8 cellular contexts compared by ENCODE assay signal in genomic region chr6:32895006-32895345, GRCh38. TPM values are rescaled to one million over a fixed set of nuclear protein-coding genes. Genes with fewer than 3 reads are reported as not detected.
A peak's percentile ranks its signal among the peaks of the same experiment; 100 is the strongest.
DNase-seq lines count a peak whose midpoint lies in the region; ATAC-seq and TF ChIP-seq lines count a peak whose summit lies in the region.

No MANE protein-coding gene starts in this region.

- H3K36me3 ChIP-seq in Peyer's patch (no peaks in the 10 kb centered on the region), trophoblast cell (ENCODE audit: control insufficient read depth in 1 of 2, insufficient read depth in 2 of 2, low read length in 2 of 2) (no peaks in the 10 kb centered on the region)

- H4K8ac ChIP-seq in trophoblast cell (ENCODE audit: low read depth, low read length), result peak overlapping the region; percentile 71

- DNase-seq in SIG-M5 treated with dmso at 0.1 percent for 504 hours (lab: John Stamatoyannopoulos, UW; ENCODE audit: unreplicated experiment) (peak; percentile 44), SIG-M5 (lab: John Stamatoyannopoulos, UW) (no peak), Peyer's patch (no peak), fibroblast of mammary gland (ENCODE audit: low read depth) (no peak), trophoblast cell (no peak), DMS153 (lab: John Stamatoyannopoulos, UW) (no peak), NCI-H774 (lab: John Stamatoyannopoulos, UW) (no peak)

- H3K4me1 ChIP-seq in Peyer's patch (peaks cover 0 to 4% (median 0%) of the 10 kb centered on the region in 4 donors), trophoblast cell (ENCODE audit: control insufficient read depth in 1 of 2, insufficient read depth in 2 of 2, low read length in 2 of 2) (peaks cover 2 to 7% of the 10 kb centered on the region in 2 experiments)

- no peak for TF ChIP-seq POLR2A in Peyer's patch (IDR thresholded peaks at IDR 0.05)

- H3K23ac ChIP-seq in trophoblast cell (ENCODE audit: low read length), result no peak overlapping the region

- no peaks in the 10 kb centered on the region for H3K9me3 ChIP-seq in Peyer's patch
- H3K9me3 ChIP-seq in trophoblast cell (ENCODE audit: insufficient read depth, low read depth, low read length), result no peaks in the 10 kb centered on the region

- H3K27me3 ChIP-seq in Peyer's patch, result no peaks in the 10 kb centered on the region
- H3K27me3 ChIP-seq in trophoblast cell (ENCODE audit: insufficient read depth, low read length), result no peaks in the 10 kb centered on the region

- H3K79me2 ChIP-seq in trophoblast cell (ENCODE audit: control insufficient read depth, insufficient read depth, low read length, poor library complexity), result peaks cover 5% of the 10 kb centered on the region

- H4K12ac ChIP-seq in trophoblast cell (ENCODE audit: low read depth, low read length), result peak overlapping the region; percentile 58

- H3K18ac ChIP-seq in trophoblast cell (ENCODE audit: low read length), result peak overlapping the region; percentile 65

- no peak overlapping the region for H2BK120ac ChIP-seq in trophoblast cell (ENCODE audit: insufficient read depth, low read length, poor library complexity)

- peak overlapping the region; percentile 86 to 89 (median 88) for H3K27ac ChIP-seq in Peyer's patch
- peak overlapping the region; percentile 36 for H3K27ac ChIP-seq in trophoblast cell (ENCODE audit: low read depth, low read length)

- H3K4ac ChIP-seq in trophoblast cell (ENCODE audit: low read depth, low read length), result no peak overlapping the region

- peak overlapping the region; percentile 78 for H3K4me2 ChIP-seq in trophoblast cell (ENCODE audit: low read length)

- H3K79me1 ChIP-seq in trophoblast cell (ENCODE audit: low read length), result peaks cover 11% of the 10 kb centered on the region

- H3K14ac ChIP-seq in trophoblast cell (ENCODE audit: low read length), result peak overlapping the region; percentile 72

- peak overlapping the region; percentile 87 for H2AFZ ChIP-seq in trophoblast cell (ENCODE audit: insufficient read depth, low read length, poor library complexity)

- H2BK5ac ChIP-seq in trophoblast cell (ENCODE audit: low read depth, low read length, poor library complexity), result peak overlapping the region; percentile 14

- TF ChIP-seq CTCF in Peyer's patch (IDR thresholded peaks at IDR 0.05) (no peak), fibroblast of mammary gland (conservative IDR thresholded peaks at IDR 0.05; ENCODE audit: control insufficient read depth, insufficient read depth, low read depth, low read length) (no peak)

- no peak overlapping the region for H2AK5ac ChIP-seq in trophoblast cell (ENCODE audit: low read length)

- no peak overlapping the region for H2BK12ac ChIP-seq in trophoblast cell (ENCODE audit: low read length)

- ATAC-seq in HG03521 (IDR thresholded peaks at IDR 0.05; ENCODE audit: unreplicated experiment), result no peak

- no CpG with 5 or more reads among the region's 8 CpGs for WGBS in trophoblast cell (ENCODE audit: extremely low coverage, insufficient coverage, insufficient read length)

- H4K91ac ChIP-seq in trophoblast cell (ENCODE audit: low read depth, low read length), result peak overlapping the region; percentile 24

- H3K4me3 ChIP-seq in Peyer's patch, result peak overlapping the region; percentile 58 to 80 (median 62)
- peak overlapping the region; percentile 86 for H3K4me3 ChIP-seq in fibroblast of mammary gland (ENCODE audit: control insufficient read depth, low read depth, low read length)
- peak overlapping the region; percentile 80 for H3K4me3 ChIP-seq in trophoblast cell (ENCODE audit: low read depth, low read length)

- H3K9ac ChIP-seq in trophoblast cell (ENCODE audit: low read length), result peak overlapping the region; percentile 73

RNA-seq across cellular contexts. Expression of gene PSMB9, which starts 41.0 kb away (rescaled TPM):
- total RNA-seq in Peyer's patch, result 100 to 1,000 TPM in 1 of 4 donors, 10 to 100 TPM in 3; 53.5 to 124 (median 80.9) TPM
- polyA plus RNA-seq in trophoblast cell (2013), result not detected in 2 replicates

RNA-seq across cellular contexts. Expression of gene TAP1, which starts 41.5 kb away (rescaled TPM):
- 100 to 1,000 TPM in 3 of 4 donors, 10 to 100 TPM in 1; 25.6 to 136 (median 107) TPM for total RNA-seq in Peyer's patch
- polyA plus RNA-seq in trophoblast cell (2013), result 1.9 and 2.2 TPM in 2 replicates

RNA-seq across cellular contexts. Expression of gene HLA-DMB, which starts 45.9 kb away (rescaled TPM):
- total RNA-seq in Peyer's patch, result 100 to 1,000 TPM in 1 of 4 donors, 10 to 100 TPM in 3; 59.4 to 199 (median 91.6) TPM
- polyA plus RNA-seq in trophoblast cell (2013), result 2.4 and 2.5 TPM in 2 replicates

RNA-seq across cellular contexts. Expression of gene PSMB8, which starts 51.1 kb away (rescaled TPM):
- 100 to 1,000 TPM in 2 of 4 donors, 10 to 100 TPM in 2; 48.1 to 104 (median 96.0) TPM for total RNA-seq in Peyer's patch
- 0.16 and 0.17 TPM in 2 replicates for polyA plus RNA-seq in trophoblast cell (2013)

RNA-seq across cellular contexts. Expression of gene TAP2, which starts 56.4 kb away (rescaled TPM):
- 10 to 100 TPM; 16.5 to 53.2 (median 39.4) TPM for total RNA-seq in Peyer's patch
- 0.82 and 0.92 TPM in 2 replicates for polyA plus RNA-seq in trophoblast cell (2013)
